Comparison of ENCODE assay signal across 8 cellular contexts in the genomic region with DNA sequence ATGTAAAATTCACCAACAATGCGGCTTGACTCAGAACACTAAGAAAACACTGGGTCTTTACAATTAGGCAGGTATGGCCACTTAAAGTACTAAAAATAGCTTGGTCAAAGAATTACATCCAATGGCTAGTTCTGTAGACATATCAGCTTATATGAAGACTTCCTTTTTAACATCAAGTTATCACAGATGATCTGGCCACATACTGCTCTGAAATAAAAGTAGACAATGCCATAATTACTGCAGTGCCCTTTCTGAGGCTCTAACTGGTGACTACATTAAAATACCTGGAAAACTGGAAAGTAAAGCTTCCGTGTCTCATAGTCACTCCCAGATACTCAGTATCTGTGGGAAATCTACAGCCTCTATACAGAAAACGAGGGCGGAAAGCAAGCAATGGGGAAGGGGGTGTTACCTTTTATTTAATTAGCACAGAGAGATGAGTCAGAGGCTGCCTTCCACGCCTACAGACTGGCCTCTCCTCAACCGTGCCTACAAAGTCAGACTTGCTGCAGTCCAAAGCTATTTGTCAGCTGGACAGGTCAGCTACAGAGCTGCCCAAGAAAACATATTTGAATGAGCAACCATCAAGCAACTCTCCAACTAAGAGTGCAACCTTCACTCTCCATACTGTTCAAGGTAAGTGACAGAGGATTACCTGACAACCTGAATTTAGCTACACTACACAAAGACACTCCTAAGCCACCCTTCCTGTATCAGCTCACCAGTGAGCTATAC. TPM values are rescaled to one million over a fixed set of nuclear protein-coding genes. Genes with fewer than 3 reads are reported as not detected.
DNase-seq lines count a peak whose midpoint lies in the region; ATAC-seq and FAIRE-seq lines count a peak whose summit lies in the region.

No MANE protein-coding gene starts in this region.

- no peaks in the 10 kb centered on the region for H3K9me3 ChIP-seq in skeletal muscle tissue (ENCODE audit: control insufficient read depth in 3 of 3, low read length in 3 of 3)

- H3K27me3 ChIP-seq in skeletal muscle tissue (ENCODE audit: control insufficient read depth in 3 of 3, insufficient read depth in 3 of 3, low read length in 3 of 3): no peaks in the 10 kb centered on the region

- peak; percentile 79 for DNase-seq in AG08396 (ENCODE audit: low spot score)
- peak; percentile 26 for DNase-seq in GM19239 (ENCODE audit: insufficient read length, low spot score)
- DNase-seq in RCC 7860 (ENCODE audit: low spot score): peak; percentile 67
- no peak for DNase-seq in activated naive CD8-positive, alpha-beta T cell treated with anti-CD3 and anti-CD28 coated beads, Interleukin-2, amount 50 U/mL, for 24 hours
- peak; percentile 34 for DNase-seq in left ventricle myocardium superior
- DNase-seq in superior temporal gyrus (ENCODE audit: extremely low spot score): no peak

- no peaks in the 10 kb centered on the region for H3K27me3 Mint-ChIP-seq in activated naive CD8-positive, alpha-beta T cell treated with anti-CD3 and anti-CD28 coated beads, Interleukin-2, amount 50 U/mL, for 24 hours

- peak; percentile 76 for FAIRE-seq in GM19239 (lab: Jason Lieb, UNC)
- FAIRE-seq in RCC 7860 (lab: Jason Lieb, UNC): no peak

- no peaks in the 10 kb centered on the region for H3K36me3 ChIP-seq in skeletal muscle tissue (ENCODE audit: control insufficient read depth in 3 of 3, insufficient read depth in 3 of 3, low read length in 3 of 3)

- peak overlapping the region in 1 of 3 donors; percentile 40 for H3K9ac ChIP-seq in skeletal muscle tissue (ENCODE audit: low read depth in 1 of 3, low read length in 3 of 3)

- peak overlapping the region; percentile 34 for H3K27ac ChIP-seq in skeletal muscle tissue (ENCODE audit: low read depth, low read length)

- peaks cover 67% of the 10 kb centered on the region for H3K4me1 Mint-ChIP-seq in activated naive CD8-positive, alpha-beta T cell treated with anti-CD3 and anti-CD28 coated beads, Interleukin-2, amount 50 U/mL, for 24 hours

- H3K36me3 Mint-ChIP-seq in activated naive CD8-positive, alpha-beta T cell treated with anti-CD3 and anti-CD28 coated beads, Interleukin-2, amount 50 U/mL, for 24 hours (ENCODE audit: low read depth): peaks cover 22% of the 10 kb centered on the region

- peak overlapping the region in 1 of 3 donors; percentile 10 for H3K4me3 ChIP-seq in skeletal muscle tissue (ENCODE audit: low read length in 3 of 3)

- peak; percentile 83 for ATAC-seq in HG03378 (IDR thresholded peaks at IDR 0.05; ENCODE audit: unreplicated experiment)
- ATAC-seq in activated naive CD8-positive, alpha-beta T cell treated with anti-CD3 and anti-CD28 coated beads, Interleukin-2, amount 50 U/mL, for 24 hours: peak; percentile 84
- peak; percentile 92 for ATAC-seq in left ventricle myocardium superior

- intact Hi-C loops in left ventricle myocardium superior (cut with micrococcal nuclease): no loop called here

- H3K9me3 Mint-ChIP-seq in activated naive CD8-positive, alpha-beta T cell treated with anti-CD3 and anti-CD28 coated beads, Interleukin-2, amount 50 U/mL, for 24 hours: peaks cover 11% of the 10 kb centered on the region

- peaks cover 6 to 15% (median 9%) of the 10 kb centered on the region in 3 donors for H3K4me1 ChIP-seq in skeletal muscle tissue (ENCODE audit: control insufficient read depth in 3 of 3, insufficient read depth in 3 of 3, low read length in 3 of 3)

- H3K27ac Mint-ChIP-seq in activated naive CD8-positive, alpha-beta T cell treated with anti-CD3 and anti-CD28 coated beads, Interleukin-2, amount 50 U/mL, for 24 hours: peak overlapping the region; percentile 80

- H3K4me3 Mint-ChIP-seq in activated naive CD8-positive, alpha-beta T cell treated with anti-CD3 and anti-CD28 coated beads, Interleukin-2, amount 50 U/mL, for 24 hours: peak overlapping the region; percentile 32

RNA-seq across cellular contexts. Expression of gene SERINC5, which starts 8.7 kb away (rescaled TPM):
- 13.7 TPM for total RNA-seq in left ventricle myocardium superior
- 21.4 TPM for total RNA-seq in skeletal muscle tissue

Comparison
In these comparisons a context has a peak if more than half of its experiments do, and no peak if none do; other contexts are left out.
1. DNase-seq: peak in AG08396 (single experiment), GM19239 (single experiment), RCC 7860 (single experiment) and left ventricle myocardium superior (single experiment); none in activated naive CD8-positive, alpha-beta T cell treated with anti-CD3 and anti-CD28 coated beads, Interleukin-2, amount 50 U/mL, for 24 hours (single experiment) and superior temporal gyrus (single experiment).
2. Peak in every context shown above with its lines, with median percentiles within 50 percentile points of each other: ATAC-seq.